ENCODE assay signal across 8 cellular contexts in the genomic region with DNA sequence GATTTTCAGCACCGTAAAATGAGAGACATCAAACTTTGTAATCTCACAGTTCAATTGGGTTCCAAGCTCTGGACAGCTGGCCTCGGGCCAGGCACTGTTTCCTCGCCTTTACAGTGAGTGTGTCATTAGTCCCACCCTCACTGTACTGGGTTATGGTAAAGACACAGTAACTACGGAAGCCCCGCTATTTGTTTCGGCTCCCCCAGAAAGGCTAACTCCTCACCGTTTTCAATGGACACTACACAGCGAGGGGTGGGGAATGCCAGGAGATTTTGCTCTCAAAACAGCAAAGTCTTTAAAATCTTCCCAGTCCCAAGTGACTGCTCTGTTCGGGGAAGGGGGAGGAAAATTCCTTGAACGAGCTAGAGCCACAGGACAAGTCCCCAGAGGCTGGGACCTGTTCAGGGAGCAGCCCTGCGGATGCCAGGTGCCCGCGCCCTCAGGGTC. TPM values are rescaled to one million over a fixed set of nuclear protein-coding genes. Genes with fewer than 3 reads are reported as not detected.
DNase-seq lines count a peak whose midpoint lies in the region; ATAC-seq lines count a peak whose summit lies in the region.

No MANE protein-coding gene starts in this region.

- no peak for ATAC-seq in natural killer cell treated with Interleukin-12 subunit alpha and Interleukin-12 subunit beta and Interleukin-15 and Interleukin-18, amount 100 ng/mL, for 72 hours
- no peak for ATAC-seq in GM21447 (IDR thresholded peaks at IDR 0.05; ENCODE audit: unreplicated experiment)
- no peak for ATAC-seq in GM19463 (IDR thresholded peaks at IDR 0.05; ENCODE audit: unreplicated experiment)
- no peak for ATAC-seq in HG03439 (IDR thresholded peaks at IDR 0.05; ENCODE audit: unreplicated experiment)

- DNase-seq in COLO829 (ENCODE audit: low spot score) (peak; percentile 41), RPMI8226 (peak; percentile 40), epithelial cell of prostate (ENCODE audit: low read depth, low spot score) (no peak), NCI-H526 treated with DMSO at 0.1 percent for 48 hours (lab: John Stamatoyannopoulos, UW) (no peak)
- no peak for DNase-seq in natural killer cell treated with Interleukin-12 subunit alpha and Interleukin-12 subunit beta and Interleukin-15 and Interleukin-18, amount 100 ng/mL, for 72 hours (ENCODE audit: low spot score)

- H3K27me3 Mint-ChIP-seq in natural killer cell treated with Interleukin-12 subunit alpha and Interleukin-12 subunit beta and Interleukin-15 and Interleukin-18, amount 100 ng/mL, for 72 hours: peaks cover 4 to 5% of the 10 kb centered on the region in 2 donors

- H3K9me3 Mint-ChIP-seq in natural killer cell treated with Interleukin-12 subunit alpha and Interleukin-12 subunit beta and Interleukin-15 and Interleukin-18, amount 100 ng/mL, for 72 hours: peaks cover 4% of the 10 kb centered on the region

- H3K4me3 Mint-ChIP-seq in natural killer cell treated with Interleukin-12 subunit alpha and Interleukin-12 subunit beta and Interleukin-15 and Interleukin-18, amount 100 ng/mL, for 72 hours: peak overlapping the region; percentile 25

- peak overlapping the region; percentile 89 for H3K27ac ChIP-seq in epithelial cell of prostate

- peaks cover 5 to 7% of the 10 kb centered on the region in 2 donors for H3K4me1 Mint-ChIP-seq in natural killer cell treated with Interleukin-12 subunit alpha and Interleukin-12 subunit beta and Interleukin-15 and Interleukin-18, amount 100 ng/mL, for 72 hours (ENCODE audit: low read depth in 2 of 2)

- H3K27ac Mint-ChIP-seq in natural killer cell treated with Interleukin-12 subunit alpha and Interleukin-12 subunit beta and Interleukin-15 and Interleukin-18, amount 100 ng/mL, for 72 hours: no peak overlapping the region

- H3K36me3 Mint-ChIP-seq in natural killer cell treated with Interleukin-12 subunit alpha and Interleukin-12 subunit beta and Interleukin-15 and Interleukin-18, amount 100 ng/mL, for 72 hours: peaks cover 6% of the 10 kb centered on the region

RNA-seq across cellular contexts. Expression of gene SPSB1, which starts 0.8 kb away (rescaled TPM):
- 1 to 10 TPM in 1 of 2 donors, under 1 TPM in 1; 0.78 to 1.4 TPM for total RNA-seq in natural killer cell treated with Interleukin-12 subunit alpha and Interleukin-12 subunit beta and Interleukin-15 and Interleukin-18, amount 100 ng/mL, for 72 hours

RNA-seq across cellular contexts. Expression of gene H6PD, which starts 57.4 kb away (rescaled TPM):
- total RNA-seq in natural killer cell treated with Interleukin-12 subunit alpha and Interleukin-12 subunit beta and Interleukin-15 and Interleukin-18, amount 100 ng/mL, for 72 hours: 10 to 100 TPM; 14.1 to 15.1 TPM

Comparison
In these comparisons a context has a peak if more than half of its experiments do, and no peak if none do; other contexts are left out.
1. DNase-seq: peak in COLO829 (single experiment) and RPMI8226 (single experiment); none in epithelial cell of prostate (single experiment), natural killer cell treated with Interleukin-12 subunit alpha and Interleukin-12 subunit beta and Interleukin-15 and Interleukin-18, amount 100 ng/mL, for 72 hours (single experiment) and NCI-H526 treated with DMSO at 0.1 percent for 48 hours (single experiment).